Comparison of ENCODE assay signal across 8 cellular contexts in the genomic region with DNA sequence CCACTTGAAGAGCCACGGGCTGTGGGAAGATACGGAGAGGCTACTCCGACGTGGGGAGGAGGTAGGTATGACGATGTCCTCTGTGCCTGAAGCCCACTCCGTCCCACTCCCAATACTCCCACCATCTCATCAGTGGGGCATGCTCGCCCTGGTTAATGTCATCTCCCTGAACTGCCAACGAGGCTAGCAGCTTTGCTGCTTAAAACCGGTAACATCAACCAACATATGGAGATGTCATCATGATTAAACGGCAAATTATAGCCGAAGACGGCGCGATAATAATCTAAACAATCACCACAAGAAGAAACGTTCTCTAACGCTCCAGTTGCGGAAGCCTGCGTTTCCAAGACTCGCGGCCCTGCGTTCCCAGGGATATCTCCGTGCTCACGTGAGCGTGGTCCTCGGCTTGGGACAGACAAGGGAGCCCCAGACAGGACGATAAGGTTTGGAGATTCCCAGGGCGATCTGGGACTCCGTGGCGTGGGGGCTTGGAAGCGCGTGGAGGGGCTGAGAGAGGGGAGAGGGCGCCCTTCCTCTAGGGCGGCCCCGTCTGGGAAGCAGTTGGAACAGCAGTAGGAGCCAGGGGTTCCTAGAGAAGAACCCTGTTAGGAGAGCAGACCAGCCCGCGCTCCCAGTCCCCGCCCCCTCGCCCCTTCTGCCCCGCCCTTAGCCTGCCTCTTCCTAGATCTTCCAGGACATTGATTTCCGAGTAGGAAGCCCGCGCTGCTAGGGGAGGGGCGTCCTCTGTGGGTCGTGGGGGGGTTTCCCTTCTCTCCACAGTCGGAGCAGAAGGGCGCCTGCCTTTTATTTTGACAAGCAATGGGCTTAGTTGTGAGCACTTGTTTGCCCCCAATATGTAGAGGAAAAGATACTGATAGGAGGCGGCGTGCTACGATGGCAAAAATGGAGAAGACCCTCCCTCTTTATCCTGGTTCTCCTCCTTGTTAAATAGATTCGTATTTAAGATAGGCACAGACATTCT. TPM values are rescaled to one million over a fixed set of nuclear protein-coding genes. Genes with fewer than 3 reads are reported as not detected.
DNase-seq lines count a peak whose midpoint lies in the region; ATAC-seq, FAIRE-seq and TF ChIP-seq lines count a peak whose summit lies in the region.

No MANE protein-coding gene starts in this region.

- H3K4me3 Mint-ChIP-seq in Calu3 (ENCODE audit: low read depth, unreplicated experiment) = no peak overlapping the region

- TF ChIP-seq EP300 in K562 (IDR thresholded peaks at IDR 0.05; ENCODE audit: low read length) = no peak

- FAIRE-seq in K562 (lab: Jason Lieb, UNC) (peak; percentile 55), small intestine (lab: Jason Lieb, UNC) (no peak)

- TF ChIP-seq CTCF in K562 (IDR thresholded peaks at IDR 0.05 in 2 of 3, conservative IDR thresholded peaks at IDR 0.05 in 1 of 3; ENCODE audit: insufficient read depth in 2 of 3, low read depth in 1 of 3, low read length in 3 of 3) (no peak; a peak in 1 of 6 replicates), Calu3 (IDR thresholded peaks at IDR 0.05; ENCODE audit: unreplicated experiment) (no peak)

- DNase-seq in NCI-H1694 (lab: John Stamatoyannopoulos, UW) = peak; percentile 19
- no peak for DNase-seq in NCI-H1694 treated with DMSO at 0.1 percent for 48 hours (lab: John Stamatoyannopoulos, UW)
- DNase-seq in NCI-H526 (lab: John Stamatoyannopoulos, UW) = peak; percentile 56 to 85
- peak; percentile 24 to 71 (median 59) for DNase-seq in K562 (ENCODE audit: extremely low read depth in 1 of 4, low spot score in 3 of 4)
- peak; percentile 86 for DNase-seq in iPS-NIHi11 (ENCODE audit: low spot score)
- no peak for DNase-seq in small intestine
- DNase-seq in Calu3 = no peak
- DNase-seq in GOT3 (lab: John Stamatoyannopoulos, UW) = no peak

- H3K4me1 ChIP-seq in K562 (replicated peaks in 1 of 2; ENCODE audit: control insufficient read depth in 2 of 2, insufficient read depth in 2 of 2, low read length in 2 of 2) (peaks cover 0 to 23% of the 10 kb centered on the region in 2 experiments; a peak in 2 of 5 replicates), small intestine (ENCODE audit: control insufficient read depth in 2 of 2, insufficient read depth in 1 of 2, low read depth in 1 of 2, low read length in 1 of 2) (peaks cover 5 to 7% of the 10 kb centered on the region in 2 donors)

- peak overlapping the region; percentile 61 for H2AFZ ChIP-seq in K562 (ENCODE audit: low read depth, low read length)

- no peak for TF ChIP-seq POLR2A in K562 (conservative IDR thresholded peaks at IDR 0.05)

- no peak overlapping the region for H3K9ac ChIP-seq in K562 (ENCODE audit: insufficient read depth in 1 of 2, low read depth in 2 of 2, low read length in 2 of 2)

- CTCF ChIA-PET in K562 (lab: Yijun Ruan, JAX; ENCODE audit: low intra/inter-chr PET ratio) = no interaction called here
- CTCF ChIA-PET in Calu3 (lab: Charles Lee) = no interaction called here

- H3K27me3 ChIP-seq in K562 (ENCODE audit: control insufficient read depth in 2 of 2, insufficient read depth in 2 of 2, low read length in 2 of 2) (peaks cover 58 to 69% of the 10 kb centered on the region in 2 experiments), small intestine (ENCODE audit: control insufficient read depth in 2 of 2, insufficient read depth in 2 of 2, low read length in 2 of 2) (peaks cover 17 to 59% of the 10 kb centered on the region in 2 donors)

- H4K20me1 ChIP-seq in K562 (replicated peaks; ENCODE audit: control insufficient read depth, insufficient read depth, low read length) = peaks cover 3% of the 10 kb centered on the region; the same call in 1 of the 2 replicates

- peak; percentile 80 for ATAC-seq in K562

- in situ Hi-C loops in K562 (cut with MboI) = no loop called here

- H3K9me3 ChIP-seq in K562 (replicated peaks; ENCODE audit: control insufficient read depth, insufficient read depth, low read depth, low read length) (no peaks in the 10 kb centered on the region; the same call in 1 of the 2 replicates), small intestine (ENCODE audit: control insufficient read depth, low read depth) (no peaks in the 10 kb centered on the region)

- WGBS in K562 (ENCODE audit: insufficient coverage, low coverage, missing lambda C conversion rate) = 23% methylated on average over 45 of the region's 50 CpGs
- WGBS in small intestine, 3 donors = 4 to 6% (median 6%) methylated on average over 48 to 50 of the region's 50 CpGs

- no TSS peak for BruUV-seq in K562 (replicated peaks; lab: Mats Ljungman, UMichigan)
- no TSS peak for BruUV-seq in Calu3 (replicated peaks; lab: Mats Ljungman, UMichigan)

- H3K4me2 ChIP-seq in K562 (ENCODE audit: insufficient read depth, low read length) = peak overlapping the region; percentile 60

- no peaks in the 10 kb centered on the region for H3K36me3 Mint-ChIP-seq in Calu3 (ENCODE audit: insufficient read depth, unreplicated experiment)

- no peaks in the 10 kb centered on the region for H3K36me3 ChIP-seq in K562 (ENCODE audit: control insufficient read depth, insufficient read depth, low read length)
- no peaks in the 10 kb centered on the region for H3K36me3 ChIP-seq in small intestine (ENCODE audit: control insufficient read depth in 2 of 2, insufficient read depth in 2 of 2, low read length in 2 of 2)

- H3K4me1 Mint-ChIP-seq in Calu3 (ENCODE audit: low read depth, unreplicated experiment) = no peaks in the 10 kb centered on the region

- intact Hi-C loops in K562 (cut with micrococcal nuclease) (no loop called here), Calu3 (cut with micrococcal nuclease; ENCODE audit: unreplicated experiment) (no loop called here)

- H3K27ac ChIP-seq in K562 (ENCODE audit: extremely low read depth, low read depth, low read length) (no peak overlapping the region), small intestine (ENCODE audit: low read depth in 1 of 2, low read length in 1 of 2) (peak overlapping the region in 1 of 2 donors; percentile 39)

- peak overlapping the region; percentile 23 for H3K4me3 ChIP-seq in K562
- H3K4me3 ChIP-seq in small intestine (ENCODE audit: low read depth in 1 of 2, low read length in 2 of 2) = peak overlapping the region; percentile 27 to 77

- POLR2A ChIA-PET in K562 (lab: Yijun Ruan, JAX) = no interaction called here

- no peaks in the 10 kb centered on the region for H3K9me1 ChIP-seq in K562 (ENCODE audit: control insufficient read depth, insufficient read depth, low read length)

- peaks cover 23% of the 10 kb centered on the region for H3K27me3 Mint-ChIP-seq in Calu3 (ENCODE audit: unreplicated experiment)

- no peak overlapping the region for H3K27ac Mint-ChIP-seq in Calu3 (ENCODE audit: unreplicated experiment)

- TF ChIP-seq RAD21 in K562 (CRISPR knock-in tag; conservative IDR thresholded peaks at IDR 0.05 in 1 of 2, IDR thresholded peaks at IDR 0.05 in 1 of 2) = no peak

- no peaks in the 10 kb centered on the region for H3K79me2 ChIP-seq in K562 (ENCODE audit: control insufficient read depth, insufficient read depth, low read length)

- H3K9me3 Mint-ChIP-seq in Calu3 (ENCODE audit: low read depth, unreplicated experiment) = peaks cover 14% of the 10 kb centered on the region

TF ChIP-seq in K562, 482 proteins besides CTCF, POLR2A, EP300 and RAD21 (continues in another document):
- TF ChIP-seq PHF20 (IDR thresholded peaks at IDR 0.05; ENCODE audit: partially characterized antibody) (no peak), MAZ (CRISPR knock-in tag; conservative IDR thresholded peaks at IDR 0.05 in 1 of 2, IDR thresholded peaks at IDR 0.05 in 1 of 2) (no peak), MBD2 (IDR thresholded peaks at IDR 0.05; ENCODE audit: borderline replicate concordance, low read depth) (no peak), PKNOX1 (IDR thresholded peaks at IDR 0.05) (no peak), TFE3 (CRISPR knock-in tag; IDR thresholded peaks at IDR 0.05) (no peak)

RNA-seq across cellular contexts. Expression of gene NRN1, which starts 10.7 kb away (rescaled TPM):
- not detected in 2 replicates for total RNA-seq in K562 (2011; cell fraction: chromatin; rRNA removed; ENCODE audit: low replicate concordance)
- not detected in 2 replicates for total RNA-seq in K562 (2011; cell fraction: nucleolus; rRNA removed)
- total RNA-seq in K562 (2011; cell fraction: nucleoplasm; rRNA removed) = not detected in 2 replicates
- total RNA-seq in K562 (2014; rRNA removed) = not detected in 2 replicates
- total RNA-seq in K562 (2014; rRNA removed; fragmentation: Illumina TruSeq; extraction: Trizol) = not detected in 2 replicates
- total RNA-seq in K562 (2015; rRNA removed; fragmentation: Illumina TruSeq; extraction: Trizol) = not detected in 2 replicates
- not detected in 2 replicates for total RNA-seq in K562 (2021)
- polyA plus RNA-seq in K562 (2011; rRNA removed) = not detected in 2 replicates
- polyA plus RNA-seq in K562 (2011; cell fraction: cytosol; rRNA removed) = not detected in 2 replicates
- polyA plus RNA-seq in K562 (2011; cell fraction: nucleus; rRNA removed) = not detected in 2 replicates
- polyA plus RNA-seq in K562 (2012) = 0.07 TPM in 1 of 2 replicates, not detected in the other
- polyA plus RNA-seq in K562 (2014; fragmentation: Illumina TruSeq; extraction: Trizol) = not detected in 2 replicates
- not detected for polyA plus RNA-seq in K562 (2014; fragmentation: Nextera tagmentation; extraction: Ambion mirVana)
- not detected in 2 replicates for polyA plus RNA-seq in K562 (2014; rRNA removed)
- polyA minus RNA-seq in K562 (2011; rRNA and poly(A)+ RNA removed) = not detected in 2 replicates
- not detected in 2 replicates for polyA minus RNA-seq in K562 (2011; cell fraction: cytosol; rRNA and poly(A)+ RNA removed)
- polyA minus RNA-seq in K562 (2011; cell fraction: nucleus; rRNA and poly(A)+ RNA removed) = not detected in 2 replicates
- 10 to 100 TPM in 1 of 3 donors, 1 to 10 TPM in 1, not detected in 1; 3.2 to 13.2 TPM for polyA plus RNA-seq in small intestine
- not detected in 2 replicates for total RNA-seq in Calu3 (2022)

Comparison
In these comparisons a context has a peak if more than half of its experiments do, and no peak if none do; other contexts are left out.
1. DNase-seq: peak in NCI-H1694 (single experiment), NCI-H526 (2 of 2), K562 (4 of 4) and iPS-NIHi11 (single experiment); none in NCI-H1694 treated with DMSO at 0.1 percent for 48 hours (single experiment), small intestine (single experiment), Calu3 (single experiment) and GOT3 (single experiment).